8 cellular contexts compared by ENCODE assay signal in the genomic region with DNA sequence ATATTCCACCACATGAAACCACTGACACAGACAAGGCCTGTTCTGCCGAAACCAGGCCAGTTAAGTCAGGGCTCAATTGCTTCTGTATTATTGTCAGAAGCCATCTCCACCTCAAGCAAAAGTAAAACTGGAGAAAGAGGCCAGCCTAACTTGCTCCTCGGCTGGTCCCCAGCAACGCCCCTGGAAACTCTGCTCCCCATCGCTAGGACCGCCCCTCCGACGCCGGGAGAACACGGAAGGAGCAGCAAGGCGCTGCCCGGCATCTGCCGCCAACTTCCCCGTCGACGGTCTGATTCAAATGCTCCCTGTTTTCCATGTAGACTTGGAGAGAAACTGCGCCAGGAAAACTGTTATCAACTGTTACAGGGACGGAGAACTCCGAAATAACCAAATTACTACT. TPM values are rescaled to one million over a fixed set of nuclear protein-coding genes. Genes with fewer than 3 reads are reported as not detected.
DNase-seq lines count a peak whose midpoint lies in the region; ATAC-seq and TF ChIP-seq lines count a peak whose summit lies in the region.
"Not testable (repeated sequence)": the region's sequence is repeated elsewhere in the genome, so short reads cannot be mapped to it uniquely, and the experiment has no call there.

No MANE protein-coding gene starts in this region.

- under 1% methylated on average over 14 of the region's 18 CpGs for WGBS in thymus

- peak overlapping the region; percentile 84 to 90 (median 86) for H3K4me3 Mint-ChIP-seq in naive thymus-derived CD4-positive, alpha-beta T cell

- not testable (repeated sequence) for H3K27me3 Mint-ChIP-seq in naive thymus-derived CD4-positive, alpha-beta T cell

- CTCF ChIA-PET in naive thymus-derived CD4-positive, alpha-beta T cell (lab: Charles Lee) = not testable (repeated sequence)

- peaks cover 7 to 24% (median 19%) of the 10 kb centered on the region in 7 donors for H3K4me1 Mint-ChIP-seq in naive thymus-derived CD4-positive, alpha-beta T cell

- ATAC-seq in GM21723 (IDR thresholded peaks at IDR 0.05; ENCODE audit: unreplicated experiment) = peak; percentile 70
- peak; percentile 56 for ATAC-seq in HG03439 (IDR thresholded peaks at IDR 0.05; ENCODE audit: unreplicated experiment)
- peak; percentile 70 for ATAC-seq in RWPE2 (ENCODE audit: low read depth)
- peak; percentile 40 for ATAC-seq in naive thymus-derived CD4-positive, alpha-beta T cell

- TF ChIP-seq CTCF in GM12875 (IDR thresholded peaks at IDR 0.05; ENCODE audit: borderline replicate concordance, insufficient read depth, low read depth, low read length); RWPE2 (IDR thresholded peaks at IDR 0.05; ENCODE audit: poor library complexity, severe bottlenecking); ascending aorta (IDR thresholded peaks at IDR 0.05): not testable (repeated sequence)

- H3K4me1 ChIP-seq in RWPE2 (ENCODE audit: insufficient read depth, poor library complexity, severe bottlenecking); ascending aorta; naive thymus-derived CD4-positive, alpha-beta T cell (ENCODE audit: control insufficient read depth in 2 of 2, insufficient read depth in 2 of 2, low read length in 2 of 2); thymus (ENCODE audit: control insufficient read depth, insufficient read depth, low read length): not testable (repeated sequence)

- H3K27ac ChIP-seq in RWPE2 (ENCODE audit: poor library complexity, severe bottlenecking) = peak overlapping the region; percentile 65
- H3K27ac ChIP-seq in ascending aorta = peak overlapping the region; percentile 74 to 81
- peak overlapping the region; percentile 48 for H3K27ac ChIP-seq in naive thymus-derived CD4-positive, alpha-beta T cell (ENCODE audit: low read depth, low read length)
- peak overlapping the region; percentile 60 for H3K27ac ChIP-seq in thymus (ENCODE audit: low read depth)

- POLR2A ChIA-PET in naive thymus-derived CD4-positive, alpha-beta T cell (lab: Charles Lee) = not testable (repeated sequence)

- not testable (repeated sequence) for H3K36me3 ChIP-seq in RWPE2 (ENCODE audit: low read depth); ascending aorta; naive thymus-derived CD4-positive, alpha-beta T cell (ENCODE audit: control insufficient read depth in 2 of 3, insufficient read depth in 3 of 3, low read length in 3 of 3); thymus (ENCODE audit: control insufficient read depth, insufficient read depth)

- not testable (repeated sequence) for DNase-seq in RWPE2 (ENCODE audit: low spot score); ascending aorta (ENCODE audit: low spot score in 2 of 2)
- peak; percentile 6 for DNase-seq in glomerular visceral epithelial cell (ENCODE audit: extremely low spot score)
- DNase-seq in naive thymus-derived CD4-positive, alpha-beta T cell = peak in 4 of 9 donors; percentile 8 to 27 (median 14)

- H3K27me3 ChIP-seq in RWPE2 (ENCODE audit: insufficient read depth, poor library complexity, severe bottlenecking); ascending aorta; naive thymus-derived CD4-positive, alpha-beta T cell (ENCODE audit: control insufficient read depth in 2 of 2, insufficient read depth in 2 of 2, low read length in 2 of 2); thymus (ENCODE audit: control insufficient read depth, insufficient read depth): not testable (repeated sequence)

- not testable (repeated sequence) for H3K36me3 Mint-ChIP-seq in naive thymus-derived CD4-positive, alpha-beta T cell

- H3K9me3 ChIP-seq in RWPE2 (ENCODE audit: severe bottlenecking); ascending aorta; naive thymus-derived CD4-positive, alpha-beta T cell (ENCODE audit: control insufficient read depth in 2 of 3, low read length in 3 of 3); thymus (ENCODE audit: control insufficient read depth): not testable (repeated sequence)

- H3K27ac Mint-ChIP-seq in naive thymus-derived CD4-positive, alpha-beta T cell = peak overlapping the region; percentile 68 to 94 (median 86)

- intact Hi-C loops in ascending aorta (cut with DNase I) = not testable (repeated sequence)
- intact Hi-C loops in naive thymus-derived CD4-positive, alpha-beta T cell (cut with micrococcal nuclease) = loop anchor here in 1 of 2 donors (5.0 kb wide), 1 partner anchor 225 kb away; no protein-coding TSS in a partner anchor

- H3K4me3 ChIP-seq in GM12875 (ENCODE audit: low read depth, low read length) (peak overlapping the region; percentile 68), RWPE2 (ENCODE audit: severe bottlenecking) (peak overlapping the region; percentile 99), ascending aorta (peak overlapping the region; percentile 71), thymus (ENCODE audit: low read length) (peak overlapping the region; percentile 57)
- H3K4me3 ChIP-seq in naive thymus-derived CD4-positive, alpha-beta T cell (ENCODE audit: low read length) = peak overlapping the region; percentile 41

- H3K9me3 Mint-ChIP-seq in naive thymus-derived CD4-positive, alpha-beta T cell = not testable (repeated sequence)

RNA-seq across cellular contexts. Expression of a gene that starts 26.3 kb away (rescaled TPM):
- total RNA-seq in ascending aorta = not detected
- under 1 TPM in 2 of 5 experiments, not detected in 3; 0.21 to 0.24 TPM for total RNA-seq in naive thymus-derived CD4-positive, alpha-beta T cell
- polyA plus RNA-seq in naive thymus-derived CD4-positive, alpha-beta T cell = not detected
- 1,344 TPM for polyA plus RNA-seq in thymus

Comparison
In these comparisons a context has a peak if more than half of its experiments do, and no peak if none do; other contexts are left out.
1. H3K4me3 ChIP-seq: peak in every context shown above with its lines; median percentile 99 in RWPE2; 71 in ascending aorta; 68 in GM12875; 57 in thymus; 41 in naive thymus-derived CD4-positive, alpha-beta T cell.